13 cellular contexts compared by ENCODE assay signal in the genomic region with DNA sequence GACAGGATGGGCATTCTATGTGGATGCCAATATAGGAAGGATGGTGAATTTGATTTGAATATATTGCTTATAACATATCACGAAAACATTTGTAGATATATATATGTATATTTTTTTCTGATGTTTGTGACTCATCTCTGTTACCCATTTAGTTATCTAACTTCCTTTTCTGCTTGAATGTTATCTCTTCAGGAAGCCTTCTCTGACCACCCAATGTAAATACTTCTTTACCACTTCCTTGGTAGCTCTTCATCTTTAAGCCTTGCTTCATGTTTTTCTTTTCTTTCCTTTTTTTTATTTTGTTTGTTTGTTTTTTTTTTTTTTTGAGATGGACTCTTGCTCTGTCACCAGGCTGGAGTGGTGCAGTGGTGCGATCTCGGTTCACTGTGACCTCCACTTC.
"Had no signal": no experiment of that assay in that cellular context is flagged by ENCODE, and none has a peak within 500 bp of the region (broad histone marks: within the 10 kb centered on the region; RNA-seq: fewer than 3 reads in every experiment).

No MANE protein-coding gene starts in this region.

- H3K4me3 Mint-ChIP-seq: activated CD4-positive, alpha-beta T cell treated with anti-CD3 and anti-CD28 coated beads, Interleukin-2, amount 10 ng/mL, durations not matched to agents 24 days and 14 days; activated naive CD4-positive, alpha-beta T cell treated with anti-CD3 and anti-CD28 coated beads for 36 hours; dendritic cell treated with granulocyte-macrophage colony-stimulating factor and Interleukin-4, amounts not matched to agents 40 ng/mL and 50 ng/mL, for 4 days; nephron had no signal

- H3K4me1 Mint-ChIP-seq: activated CD4-positive, alpha-beta T cell treated with anti-CD3 and anti-CD28 coated beads, Interleukin-2, amount 10 ng/mL, durations not matched to agents 24 days and 14 days had no signal

- DNase-seq: activated CD4-positive, alpha-beta T cell treated with anti-CD3 and anti-CD28 coated beads, Interleukin-2, amount 10 ng/mL, durations not matched to agents 24 days and 14 days; activated CD8-positive, alpha-beta memory T cell treated with anti-CD3 and anti-CD28 coated beads for 24 hours; activated naive CD4-positive, alpha-beta T cell treated with anti-CD3 and anti-CD28 coated beads for 36 hours; caudate nucleus; foreskin fibroblast; mammary epithelial cell; stimulated activated CD4-positive, alpha-beta T cell treated with anti-CD3 and anti-CD28 coated beads, Interleukin-2, amount 100 ng/mL, for 24 hours; stimulated activated naive CD4-positive, alpha-beta T cell; trophoblast cell had no signal

- ATAC-seq: left lobe of liver, sciatic nerve had no signal

- H3K27ac Mint-ChIP-seq: activated CD4-positive, alpha-beta T cell treated with anti-CD3 and anti-CD28 coated beads, Interleukin-2, amount 10 ng/mL, durations not matched to agents 24 days and 14 days; activated naive CD4-positive, alpha-beta T cell treated with anti-CD3 and anti-CD28 coated beads for 36 hours; dendritic cell treated with granulocyte-macrophage colony-stimulating factor and Interleukin-4, amounts not matched to agents 40 ng/mL and 50 ng/mL, for 4 days; nephron had no signal

- H3K9me3 Mint-ChIP-seq: activated CD4-positive, alpha-beta T cell treated with anti-CD3 and anti-CD28 coated beads, Interleukin-2, amount 10 ng/mL, durations not matched to agents 24 days and 14 days; nephron had no signal

- H3K27me3 Mint-ChIP-seq: activated CD4-positive, alpha-beta T cell treated with anti-CD3 and anti-CD28 coated beads, Interleukin-2, amount 10 ng/mL, durations not matched to agents 24 days and 14 days; dendritic cell treated with granulocyte-macrophage colony-stimulating factor and Interleukin-4, amounts not matched to agents 40 ng/mL and 50 ng/mL, for 4 days had no signal
